32 cellular contexts compared by ENCODE assay signal in genomic region chr4:16018061-16018676, GRCh38. TPM values are rescaled to one million over a fixed set of nuclear protein-coding genes. Genes with fewer than 3 reads are reported as not detected.
"Had no signal": no experiment of that assay in that cellular context is flagged by ENCODE, and none has a peak within 500 bp of the region (broad histone marks: within the 10 kb centered on the region; RNA-seq: fewer than 3 reads in every experiment).

No MANE protein-coding gene starts in this region.

- H3K4me1 ChIP-seq: foreskin keratinocyte had no signal

- H3K27ac ChIP-seq: ascending aorta, brain microvascular endothelial cell, esophagus muscularis mucosa, foreskin keratinocyte, gastrocnemius medialis, heart left ventricle had no signal

- H3K9me3 ChIP-seq: ascending aorta, esophagus muscularis mucosa, gastrocnemius medialis, heart left ventricle had no signal

- H3K27me3 ChIP-seq: ascending aorta, brain microvascular endothelial cell, esophagus muscularis mucosa, gastrocnemius medialis, heart left ventricle had no signal

- ATAC-seq: activated CD4-positive, alpha-beta T cell treated with anti-CD3 and anti-CD28 coated beads for 36 hours; activated CD8-positive, alpha-beta memory T cell treated with anti-CD3 and anti-CD28 coated beads, Interleukin-2, amount 10 ng/mL, durations not matched to agents 7 days and 5 days; activated CD8-positive, alpha-beta T cell treated with anti-CD3 and anti-CD28 coated beads, Interleukin-2, amount 10 ng/mL, durations not matched to agents 7 days and 5 days; activated naive CD4-positive, alpha-beta T cell treated with anti-CD3 and anti-CD28 coated beads, Interleukin-2, amount 50 U/mL, for 72 hours; effector memory CD8-positive, alpha-beta T cell; foreskin keratinocyte; gastrocnemius medialis; heart left ventricle; T-helper 17 cell had no signal

- H3K4me3 ChIP-seq: ascending aorta, esophagus muscularis mucosa, gastrocnemius medialis, heart left ventricle had no signal

- H3K36me3 ChIP-seq: ascending aorta, brain microvascular endothelial cell, esophagus muscularis mucosa, gastrocnemius medialis had no signal

- DNase-seq: activated CD4-positive, alpha-beta memory T cell treated with anti-CD3 and anti-CD28 coated beads for 36 hours; activated CD4-positive, alpha-beta T cell treated with anti-CD3 and anti-CD28 coated beads for 36 hours; activated CD4-positive, alpha-beta T cell treated with anti-CD3 and anti-CD28 coated beads, Interleukin-2, amount 10 ng/mL, durations not matched to agents 24 days and 14 days; activated CD4-positive, CD25-positive, alpha-beta regulatory T cell; activated CD4-positive, CD25-positive, alpha-beta regulatory T cell treated with anti-CD3 and anti-CD28 coated beads, Interleukin-2, amount 50 U/mL, for 72 hours; activated CD8-positive, alpha-beta memory T cell treated with anti-CD3 and anti-CD28 coated beads, Interleukin-2, amount 10 ng/mL, durations not matched to agents 7 days and 5 days; activated CD8-positive, alpha-beta memory T cell treated with anti-CD3 and anti-CD28 coated beads, Interleukin-2, amount 50 U/mL, for 4 hours; activated CD8-positive, alpha-beta T cell treated with anti-CD3 and anti-CD28 coated beads, Interleukin-2, amount 10 ng/mL, durations not matched to agents 7 days and 5 days; activated gamma-delta T cell; activated naive CD4-positive, alpha-beta T cell; activated naive CD4-positive, alpha-beta T cell treated with anti-CD3 and anti-CD28 coated beads, Interleukin-2, amount 10 ng/mL, durations not matched to agents 7 days and 5 days; activated naive CD8-positive, alpha-beta T cell treated with anti-CD3 and anti-CD28 coated beads, Interleukin-2, amount 10 ng/mL, durations not matched to agents 7 days and 5 days; activated T-cell treated with anti-CD3 and anti-CD28 coated beads, Interleukin-2, amount 50 U/mL, for 1 hour; activated T-cell treated with anti-CD3 and anti-CD28 coated beads, Interleukin-2, amount 50 U/mL, for 72 hours; brain microvascular endothelial cell; caudate nucleus; cortex of kidney; dermis blood vessel endothelial cell; effector CD4-positive, alpha-beta T cell; effector memory CD8-positive, alpha-beta T cell; erythroblast; foreskin keratinocyte; gastrocnemius medialis; glutamatergic neuron; heart left ventricle; T-helper 1 cell; T-helper 17 cell; T1000 had no signal

RNA-seq across cellular contexts. Expression of gene FGFBP2, which starts 55.2 kb away (rescaled TPM):
- total RNA-seq: ascending aorta, chondrocyte, dermis blood vessel endothelial cell, foreskin keratinocyte had no signal
